In the genomic region with DNA sequence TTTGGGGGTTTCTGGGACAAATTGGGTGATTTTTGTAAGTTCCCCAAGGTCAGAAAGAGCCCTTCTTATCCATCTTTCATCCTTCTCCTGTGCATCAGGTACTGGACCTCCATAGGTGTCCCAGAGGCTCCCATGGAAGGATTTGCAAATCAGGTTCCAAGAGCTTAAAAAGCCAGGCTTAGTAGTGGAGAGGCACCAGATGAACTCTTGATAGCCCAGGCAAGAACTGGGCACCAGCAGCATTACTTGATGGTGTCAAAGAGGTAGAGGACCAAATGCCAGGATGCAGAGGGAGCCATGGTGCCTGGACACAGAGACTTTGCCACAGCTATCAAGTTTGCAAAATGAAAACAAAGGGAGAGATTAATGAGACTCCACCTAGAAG, we compare ENCODE assay signal across 14 cellular contexts. TPM values are rescaled to one million over a fixed set of nuclear protein-coding genes. Genes with fewer than 3 reads are reported as not detected.
A peak's percentile ranks its signal among the peaks of the same experiment; 100 is the strongest.
DNase-seq lines count a peak whose midpoint lies in the region; ATAC-seq, FAIRE-seq and TF ChIP-seq lines count a peak whose summit lies in the region.
"Had no signal": no experiment of that assay in that cellular context is flagged by ENCODE, and none has a peak within 500 bp of the region (broad histone marks: within the 10 kb centered on the region; RNA-seq: fewer than 3 reads in every experiment).

No MANE protein-coding gene starts in this region.

- no peak overlapping the region for H3K27ac ChIP-seq in GM23338 (ENCODE audit: low read depth)
- peak overlapping the region; percentile 58 for H3K27ac ChIP-seq in WERI-Rb-1
- no peak overlapping the region for H3K27ac ChIP-seq in iPS-18a (ENCODE audit: low read length)
- peak overlapping the region; percentile 20 for H3K27ac ChIP-seq in smooth muscle cell (ENCODE audit: low read depth)
- no peak overlapping the region for H3K27ac ChIP-seq in upper lobe of right lung
- H3K27ac ChIP-seq: prostate gland had no signal

- no peak for ATAC-seq in GM23338
- ATAC-seq in upper lobe of right lung, result no peak

- no peaks in the 10 kb centered on the region; the same call in 1 of the 2 replicates for H3K4me1 ChIP-seq in GM23338 (ENCODE audit: insufficient read depth)
- H3K4me1 ChIP-seq in iPS-18a (ENCODE audit: control insufficient read depth, low read depth, low read length), result peaks cover 14% of the 10 kb centered on the region
- H3K4me1 ChIP-seq in smooth muscle cell (ENCODE audit: low read depth), result peaks cover 16% of the 10 kb centered on the region
- peaks cover 15% of the 10 kb centered on the region for H3K4me1 ChIP-seq in upper lobe of right lung
- H3K4me1 ChIP-seq: prostate gland had no signal

- H3K4me2 ChIP-seq in GM23338, result peak overlapping the region; percentile 30; the same call in 1 of the 2 replicates
- peak overlapping the region; percentile 56 for H3K4me2 ChIP-seq in smooth muscle cell

- H3K4me3 ChIP-seq in GM23338, result no peak overlapping the region
- H3K4me3 ChIP-seq in WERI-Rb-1 (ENCODE audit: low read depth, low read length), result peak overlapping the region; percentile 6; the same call in 1 of the 2 replicates
- peak overlapping the region; percentile 42 for H3K4me3 ChIP-seq in iPS-18a (ENCODE audit: low read length)
- peak overlapping the region; percentile 23 for H3K4me3 ChIP-seq in smooth muscle cell
- no peak overlapping the region for H3K4me3 ChIP-seq in upper lobe of right lung
- H3K4me3 ChIP-seq: prostate gland had no signal

- no peak overlapping the region for H3K27ac Mint-ChIP-seq in GM23338
- no peak overlapping the region for H3K27ac Mint-ChIP-seq in activated CD4-positive, alpha-beta memory T cell treated with anti-CD3 and anti-CD28 coated beads for 36 hours
- H3K27ac Mint-ChIP-seq: CD8-positive, alpha-beta T cell; stimulated activated effector memory CD8-positive, alpha-beta T cell treated with anti-CD3 and anti-CD28 coated beads, Interleukin-12 subunit alpha, Interleukin-12 subunit beta, amount 100 ng/mL, for 72 hours had no signal

- H3K9me3 ChIP-seq in WERI-Rb-1 (ENCODE audit: severe bottlenecking) (no peaks in the 10 kb centered on the region), iPS-18a (ENCODE audit: control insufficient read depth, low read depth, low read length) (no peaks in the 10 kb centered on the region), smooth muscle cell (replicated peaks; ENCODE audit: low read depth) (no peaks in the 10 kb centered on the region), upper lobe of right lung (no peaks in the 10 kb centered on the region)
- H3K9me3 ChIP-seq: prostate gland had no signal

- no peaks in the 10 kb centered on the region for H3K9me3 Mint-ChIP-seq in GM23338
- no peaks in the 10 kb centered on the region for H3K9me3 Mint-ChIP-seq in activated CD4-positive, alpha-beta memory T cell treated with anti-CD3 and anti-CD28 coated beads for 36 hours
- H3K9me3 Mint-ChIP-seq: CD8-positive, alpha-beta T cell; memory B cell; stimulated activated effector memory CD8-positive, alpha-beta T cell treated with anti-CD3 and anti-CD28 coated beads, Interleukin-12 subunit alpha, Interleukin-12 subunit beta, amount 100 ng/mL, for 72 hours had no signal

- H3F3A ChIP-seq in GM23338 (replicated peaks; ENCODE audit: low read depth) (no peaks in the 10 kb centered on the region), smooth muscle cell (ENCODE audit: low read depth) (peaks cover 24% of the 10 kb centered on the region)

- H4K20me1 ChIP-seq in GM23338 (replicated peaks; ENCODE audit: insufficient read depth) (no peaks in the 10 kb centered on the region), smooth muscle cell (ENCODE audit: low read depth) (no peaks in the 10 kb centered on the region)

- no peaks in the 10 kb centered on the region for H3K36me3 Mint-ChIP-seq in GM23338 (ENCODE audit: low read depth)
- H3K36me3 Mint-ChIP-seq in activated CD4-positive, alpha-beta memory T cell treated with anti-CD3 and anti-CD28 coated beads for 36 hours, result no peaks in the 10 kb centered on the region
- H3K36me3 Mint-ChIP-seq: CD8-positive, alpha-beta T cell; memory B cell; stimulated activated effector memory CD8-positive, alpha-beta T cell treated with anti-CD3 and anti-CD28 coated beads, Interleukin-12 subunit alpha, Interleukin-12 subunit beta, amount 100 ng/mL, for 72 hours had no signal

- peak overlapping the region; percentile 75 for H2AFZ ChIP-seq in GM23338
- H2AFZ ChIP-seq in smooth muscle cell (ENCODE audit: low read depth), result peak overlapping the region; percentile 38

- H3K36me3 ChIP-seq in GM23338 (ENCODE audit: insufficient read depth), result no peaks in the 10 kb centered on the region
- H3K36me3 ChIP-seq in WERI-Rb-1, result no peaks in the 10 kb centered on the region
- H3K36me3 ChIP-seq in iPS-18a (ENCODE audit: control insufficient read depth, low read depth, low read length), result no peaks in the 10 kb centered on the region
- no peaks in the 10 kb centered on the region for H3K36me3 ChIP-seq in smooth muscle cell (ENCODE audit: low read depth)
- H3K36me3 ChIP-seq in upper lobe of right lung, result no peaks in the 10 kb centered on the region
- H3K36me3 ChIP-seq: prostate gland had no signal

- peaks cover 22% of the 10 kb centered on the region for H3K4me1 Mint-ChIP-seq in GM23338
- H3K4me1 Mint-ChIP-seq in activated CD4-positive, alpha-beta memory T cell treated with anti-CD3 and anti-CD28 coated beads for 36 hours (ENCODE audit: low read depth), result peaks cover 13% of the 10 kb centered on the region

- H3K79me2 ChIP-seq in GM23338 (replicated peaks; ENCODE audit: insufficient read depth) (no peaks in the 10 kb centered on the region), smooth muscle cell (ENCODE audit: low read depth) (no peaks in the 10 kb centered on the region)

- peak overlapping the region; percentile 29 for H3K9ac ChIP-seq in iPS-18a (ENCODE audit: low read length)
- H3K9ac ChIP-seq in smooth muscle cell (ENCODE audit: low read depth), result no peak overlapping the region

- H3K27me3 ChIP-seq in GM23338 (ENCODE audit: insufficient read depth), result no peaks in the 10 kb centered on the region
- H3K27me3 ChIP-seq in WERI-Rb-1 (ENCODE audit: insufficient read depth, low read depth, severe bottlenecking), result no peaks in the 10 kb centered on the region
- no peaks in the 10 kb centered on the region for H3K27me3 ChIP-seq in iPS-18a (ENCODE audit: control insufficient read depth, insufficient read depth, low read length)
- no peaks in the 10 kb centered on the region for H3K27me3 ChIP-seq in smooth muscle cell (ENCODE audit: low read depth)
- H3K27me3 ChIP-seq in upper lobe of right lung, result no peaks in the 10 kb centered on the region

- intact Hi-C loops in upper lobe of right lung (cut with DNase I), result loop anchor here (10.0 kb wide), 1 partner anchor 183 kb away; no protein-coding TSS in a partner anchor
- intact Hi-C loops in activated CD4-positive, alpha-beta memory T cell treated with anti-CD3 and anti-CD28 coated beads for 36 hours (cut with micrococcal nuclease), result loop anchor here (2.0 kb wide), 2 partner anchors 65 to 177 kb away; a partner anchor contains a TSS

- H3K9me2 ChIP-seq in GM23338 (ENCODE audit: insufficient read depth), result no peaks in the 10 kb centered on the region

- no peak for DNase-seq in GM23338 (ENCODE audit: low spot score)
- DNase-seq in WERI-Rb-1, result peak; percentile 41
- DNase-seq in smooth muscle cell (lab: John Stamatoyannopoulos, UW; ENCODE audit: unreplicated experiment), result no peak
- no peak for DNase-seq in HuH-7.5 (ENCODE audit: low spot score)
- DNase-seq in HTR-8/SVneo (ENCODE audit: insufficient read length, low spot score), result no peak
- DNase-seq in upper lobe of right lung, result no peak
- DNase-seq in activated CD4-positive, alpha-beta memory T cell treated with anti-CD3 and anti-CD28 coated beads for 36 hours, result no peak
- DNase-seq: activated gamma-delta T cell had no signal

- TF ChIP-seq CTCF in GM23338 (conservative IDR thresholded peaks at IDR 0.05; ENCODE audit: low read depth in 2 of 2), result no peak
- TF ChIP-seq CTCF in WERI-Rb-1 (IDR thresholded peaks at IDR 0.05; ENCODE audit: low read depth, low read length), result no peak
- TF ChIP-seq CTCF in smooth muscle cell (IDR thresholded peaks at IDR 0.05; ENCODE audit: borderline replicate concordance, insufficient read depth, poor library complexity, severe bottlenecking), result no peak
- no peak for TF ChIP-seq CTCF in upper lobe of right lung (IDR thresholded peaks at IDR 0.05)

- peak overlapping the region; percentile 54 for H3K4me3 Mint-ChIP-seq in GM23338
- H3K4me3 Mint-ChIP-seq in activated CD4-positive, alpha-beta memory T cell treated with anti-CD3 and anti-CD28 coated beads for 36 hours, result no peak overlapping the region
- H3K4me3 Mint-ChIP-seq: CD8-positive, alpha-beta T cell; stimulated activated effector memory CD8-positive, alpha-beta T cell treated with anti-CD3 and anti-CD28 coated beads, Interleukin-12 subunit alpha, Interleukin-12 subunit beta, amount 100 ng/mL, for 72 hours had no signal

- POLR2A ChIA-PET in activated CD4-positive, alpha-beta memory T cell treated with anti-CD3 and anti-CD28 coated beads for 36 hours (lab: Charles Lee), result no interaction called here

- FAIRE-seq in HTR-8/SVneo (lab: Jason Lieb, UNC), result no peak
- FAIRE-seq: bronchial epithelial cell had no signal

- CTCF ChIA-PET in activated CD4-positive, alpha-beta memory T cell treated with anti-CD3 and anti-CD28 coated beads for 36 hours (lab: Charles Lee), result interaction anchor here (0.7 to 1.8 kb wide), 5 partner anchors 9 to 188 kb away, joined by 3 to 6 read pairs (median 3); no protein-coding TSS in a partner anchor

- peaks cover 8% of the 10 kb centered on the region for H3K27me3 Mint-ChIP-seq in GM23338 (ENCODE audit: insufficient read depth, low read depth, poor library complexity)
- H3K27me3 Mint-ChIP-seq in activated CD4-positive, alpha-beta memory T cell treated with anti-CD3 and anti-CD28 coated beads for 36 hours, result peaks cover 5% of the 10 kb centered on the region

TF ChIP-seq in GM23338, 12 proteins besides CTCF, POLR2A, EP300 and RAD21 (continues in another document):
- TF ChIP-seq ZNF114 (CRISPR knock-in tag; IDR thresholded peaks at IDR 0.05), result no peak
- TF ChIP-seq NANOG (IDR thresholded peaks at IDR 0.05; ENCODE audit: borderline replicate concordance), result no peak
- TF ChIP-seq, protein P1, sequence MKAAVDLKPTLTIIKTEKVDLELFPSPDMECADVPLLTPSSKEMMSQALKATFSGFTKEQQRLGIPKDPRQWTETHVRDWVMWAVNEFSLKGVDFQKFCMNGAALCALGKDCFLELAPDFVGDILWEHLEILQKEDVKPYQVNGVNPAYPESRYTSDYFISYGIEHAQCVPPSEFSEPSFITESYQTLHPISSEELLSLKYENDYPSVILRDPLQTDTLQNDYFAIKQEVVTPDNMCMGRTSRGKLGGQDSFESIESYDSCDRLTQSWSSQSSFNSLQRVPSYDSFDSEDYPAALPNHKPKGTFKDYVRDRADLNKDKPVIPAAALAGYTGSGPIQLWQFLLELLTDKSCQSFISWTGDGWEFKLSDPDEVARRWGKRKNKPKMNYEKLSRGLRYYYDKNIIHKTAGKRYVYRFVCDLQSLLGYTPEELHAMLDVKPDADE (IDR thresholded peaks at IDR 0.05), result no peak
- no peak for TF ChIP-seq EZH2 (IDR thresholded peaks at IDR 0.05; ENCODE audit: low read depth, unreplicated experiment)

RNA-seq across cellular contexts. Expression of a gene that starts 20.9 kb away (rescaled TPM):
- total RNA-seq in GM23338 (2014; rRNA removed; shearing (Covaris generic)), result 12.4 and 14.0 TPM in 2 replicates
- polyA plus RNA-seq in GM23338 (2016; fragmentation: Nextera tagmentation; extraction: Ambion mirVana) (3.9 and 4.0 TPM in 2 replicates), smooth muscle cell (17.2 and 18.2 TPM in 2 replicates)
- total RNA-seq in smooth muscle cell (32.0 and 35.6 TPM in 2 replicates), upper lobe of right lung (24.2 TPM)
- 1 to 10 TPM; 2.4 to 2.6 TPM for total RNA-seq in activated CD4-positive, alpha-beta memory T cell treated with anti-CD3 and anti-CD28 coated beads for 36 hours

Comparison
In these comparisons a context has a peak if more than half of its experiments do, and no peak if none do; other contexts are left out.
1. H3K27ac ChIP-seq: peak in WERI-Rb-1 (single experiment) and smooth muscle cell (single experiment); none in GM23338 (single experiment), iPS-18a (single experiment) and upper lobe of right lung (single experiment).
2. H3K4me3 ChIP-seq: peak in WERI-Rb-1 (single experiment), iPS-18a (single experiment) and smooth muscle cell (single experiment); none in GM23338 (single experiment) and upper lobe of right lung (single experiment).